Comparison of ENCODE assay signal across 27 cellular contexts in genomic region chr1:183291216-183291762, GRCh38.
DNase-seq lines count a peak whose midpoint lies in the region; ATAC-seq and TF ChIP-seq lines count a peak whose summit lies in the region.
"Had no signal": no experiment of that assay in that cellular context is flagged by ENCODE, and none has a peak within 500 bp of the region (broad histone marks: within the 10 kb centered on the region; RNA-seq: fewer than 3 reads in every experiment).

No MANE protein-coding gene starts in this region.

- peaks cover 27% of the 10 kb centered on the region for H3K4me1 Mint-ChIP-seq in nephron
- H3K4me1 Mint-ChIP-seq: activated naive CD4-positive, alpha-beta T cell treated with anti-CD3 and anti-CD28 coated beads, Interleukin-2, amount 10 ng/mL, durations not matched to agents 7 days and 5 days; IgD-negative memory B cell; stimulated activated effector memory CD8-positive, alpha-beta T cell treated with anti-CD3 and anti-CD28 coated beads, Interleukin-12 subunit alpha, Interleukin-12 subunit beta, amount 100 ng/mL, for 72 hours had no signal

- no peak overlapping the region for H3K4me3 Mint-ChIP-seq in nephron
- H3K4me3 Mint-ChIP-seq: activated naive CD4-positive, alpha-beta T cell treated with anti-CD3 and anti-CD28 coated beads, Interleukin-2, amount 10 ng/mL, durations not matched to agents 7 days and 5 days; IgD-negative memory B cell; nephron progenitor cell; stimulated activated effector memory CD8-positive, alpha-beta T cell treated with anti-CD3 and anti-CD28 coated beads, Interleukin-12 subunit alpha, Interleukin-12 subunit beta, amount 100 ng/mL, for 72 hours had no signal

- no peaks in the 10 kb centered on the region for H3K36me3 Mint-ChIP-seq in nephron (ENCODE audit: low read depth)
- H3K36me3 Mint-ChIP-seq: activated naive CD4-positive, alpha-beta T cell treated with anti-CD3 and anti-CD28 coated beads, Interleukin-2, amount 10 ng/mL, durations not matched to agents 7 days and 5 days; IgD-negative memory B cell; stimulated activated effector memory CD8-positive, alpha-beta T cell treated with anti-CD3 and anti-CD28 coated beads, Interleukin-12 subunit alpha, Interleukin-12 subunit beta, amount 100 ng/mL, for 72 hours had no signal

- H3K36me3 ChIP-seq in heart right ventricle (no peaks in the 10 kb centered on the region), uterus (no peaks in the 10 kb centered on the region)
- H3K36me3 ChIP-seq: Peyer's patch, SJSA1, thyroid gland had no signal

- H3K4me1 ChIP-seq in heart right ventricle (peaks cover 3 to 54% (median 32%) of the 10 kb centered on the region in 9 donors), uterus (peaks cover 0 to 18% of the 10 kb centered on the region in 2 donors)
- H3K4me1 ChIP-seq: Peyer's patch had no signal

- H3K27ac ChIP-seq in heart right ventricle (peak overlapping the region in 8 of 10 donors; percentile 14 to 71 (median 55)), coronary artery (peak overlapping the region; percentile 70 to 89), uterus (peak overlapping the region; percentile 86 to 89)
- H3K27ac ChIP-seq: HL-60, Peyer's patch, SJSA1, thyroid gland had no signal

- peaks cover 0 to 4% (median 0%) of the 10 kb centered on the region in 11 donors for H3K9me3 ChIP-seq in heart right ventricle
- H3K9me3 ChIP-seq in uterus: no peaks in the 10 kb centered on the region
- H3K9me3 ChIP-seq: Peyer's patch, SJSA1, thyroid gland had no signal

- no peaks in the 10 kb centered on the region for H3K27me3 Mint-ChIP-seq in nephron (ENCODE audit: low read depth)

- H3K27me3 ChIP-seq in heart right ventricle: no peaks in the 10 kb centered on the region
- no peaks in the 10 kb centered on the region for H3K27me3 ChIP-seq in uterus
- H3K27me3 ChIP-seq: Peyer's patch, SJSA1, thyroid gland had no signal

- no peak for DNase-seq in heart right ventricle
- DNase-seq in Right ventricle myocardium inferior (ENCODE audit: missing footprints): no peak
- no peak for DNase-seq in coronary artery (ENCODE audit: low spot score)
- DNase-seq in uterus: no peak
- no peak for DNase-seq in NCI-H1105 (lab: John Stamatoyannopoulos, UW)
- DNase-seq: activated CD4-positive, alpha-beta T cell treated with anti-CD3 and anti-CD28 coated beads for 4 hours; activated naive CD4-positive, alpha-beta T cell treated with anti-CD3 and anti-CD28 coated beads, Interleukin-2, amount 10 ng/mL, durations not matched to agents 7 days and 5 days; activated T-cell treated with anti-CD3 and anti-CD28 coated beads, Interleukin-2, amount 50 U/mL, for 48 hours; DMS79 treated with DMSO at 0.1 percent for 48 hours; effector CD4-positive, alpha-beta T cell; left colon; midbrain; NCI-H1417 treated with DMSO at 0.1 percent for 48 hours; NCI-H524; Peyer's patch; stimulated activated CD4-positive, alpha-beta T cell treated with anti-CD3 and anti-CD28 coated beads, Interleukin-1b, Interleukin-23, amount 100 ng/mL, for 48 hours; T-helper 17 cell had no signal

- TF ChIP-seq CTCF in heart right ventricle (IDR thresholded peaks at IDR 0.05) (no peak), coronary artery (IDR thresholded peaks at IDR 0.05) (no peak), nephron (IDR thresholded peaks at IDR 0.05; ENCODE audit: unreplicated experiment in 3 of 3) (no peak), uterus (IDR thresholded peaks at IDR 0.05) (no peak)

- intact Hi-C loops in heart right ventricle (cut with DNase I): loop anchor here in 1 of 10 donors (10.0 kb wide), 1 partner anchor 1224 kb away; no protein-coding TSS in a partner anchor
- intact Hi-C loops in Right ventricle myocardium inferior (cut with DNase I): no loop called here
- intact Hi-C loops in uterus (cut with DNase I; ENCODE audit: low total_unique reads): no loop called here

- 88 to 89% methylated on average over 5 of the region's 5 CpGs for WGBS in heart right ventricle, 2 donors

- H3K9me3 Mint-ChIP-seq in nephron: no peaks in the 10 kb centered on the region
- H3K9me3 Mint-ChIP-seq: activated naive CD4-positive, alpha-beta T cell treated with anti-CD3 and anti-CD28 coated beads, Interleukin-2, amount 10 ng/mL, durations not matched to agents 7 days and 5 days; IgD-negative memory B cell; stimulated activated effector memory CD8-positive, alpha-beta T cell treated with anti-CD3 and anti-CD28 coated beads, Interleukin-12 subunit alpha, Interleukin-12 subunit beta, amount 100 ng/mL, for 72 hours had no signal

- H3K4me3 ChIP-seq in heart right ventricle (no peak overlapping the region), coronary artery (no peak overlapping the region), uterus (no peak overlapping the region)
- H3K4me3 ChIP-seq: Peyer's patch, SJSA1, thyroid gland had no signal

- TF ChIP-seq POLR2A in uterus (IDR thresholded peaks at IDR 0.05): no peak

- ATAC-seq in heart right ventricle: no peak
- no peak for ATAC-seq in Right ventricle myocardium inferior
- no peak for ATAC-seq in HG03175 (IDR thresholded peaks at IDR 0.05; ENCODE audit: unreplicated experiment)
- ATAC-seq in HG02623 (IDR thresholded peaks at IDR 0.05; ENCODE audit: unreplicated experiment): no peak
- ATAC-seq: esophagus mucosa; left colon; stimulated activated effector memory CD8-positive, alpha-beta T cell treated with anti-CD3 and anti-CD28 coated beads, Interleukin-12 subunit alpha, Interleukin-12 subunit beta, amount 100 ng/mL, for 72 hours; T-helper 17 cell had no signal

- H3K27ac Mint-ChIP-seq in nephron: peak overlapping the region; percentile 38 to 89 (median 72)
- H3K27ac Mint-ChIP-seq: activated naive CD4-positive, alpha-beta T cell treated with anti-CD3 and anti-CD28 coated beads, Interleukin-2, amount 10 ng/mL, durations not matched to agents 7 days and 5 days; IgD-negative memory B cell; nephron progenitor cell; stimulated activated effector memory CD8-positive, alpha-beta T cell treated with anti-CD3 and anti-CD28 coated beads, Interleukin-12 subunit alpha, Interleukin-12 subunit beta, amount 100 ng/mL, for 72 hours; T-helper 17 cell had no signal
